Comparison of ENCODE assay signal across 21 cellular contexts in the genomic region with DNA sequence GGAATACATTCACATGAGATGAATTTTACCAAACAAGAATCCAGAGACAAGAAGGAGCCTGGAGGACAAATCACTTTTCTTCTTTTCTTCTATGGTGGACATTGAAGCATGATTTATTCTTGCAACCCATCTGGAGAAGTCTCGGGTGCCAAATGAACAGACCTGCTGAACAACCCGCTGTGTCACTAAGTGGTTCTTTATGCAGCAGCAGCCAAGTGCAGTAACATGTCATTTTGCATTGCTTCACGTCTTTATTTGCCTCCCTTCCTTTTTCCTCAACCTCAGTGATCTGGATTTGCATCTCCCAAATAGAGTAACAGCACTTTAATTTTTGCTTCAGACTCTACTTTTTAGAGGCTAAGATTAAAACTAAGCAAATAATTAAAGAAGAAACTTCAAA.
"Had no signal": no experiment of that assay in that cellular context is flagged by ENCODE, and none has a peak within 500 bp of the region (broad histone marks: within the 10 kb centered on the region; RNA-seq: fewer than 3 reads in every experiment).

No MANE protein-coding gene starts in this region.

- H3K4me1 Mint-ChIP-seq: neural progenitor cell had no signal

- H3K4me3 ChIP-seq: left ventricle myocardium inferior, lower lobe of right lung, neural progenitor cell, ovary, stomach, thoracic aorta, transverse colon had no signal

- ATAC-seq: esophagus mucosa; left cardiac atrium; lower lobe of right lung; natural killer cell treated with Interleukin-12 subunit alpha and Interleukin-12 subunit beta and Interleukin-15 and Interleukin-18, amount 100 ng/mL, for 72 hours; right cardiac atrium had no signal

- H3K36me3 ChIP-seq: left ventricle myocardium inferior, lower lobe of right lung, neural progenitor cell, ovary, stomach, thoracic aorta, transverse colon had no signal

- H3K4me2 ChIP-seq: neural progenitor cell had no signal

- H3K27ac Mint-ChIP-seq: immature natural killer cell; natural killer cell treated with Interleukin-12 subunit alpha and Interleukin-12 subunit beta and Interleukin-15 and Interleukin-18, amount 100 ng/mL, for 72 hours; neural progenitor cell had no signal

- H3K4me1 ChIP-seq: left ventricle myocardium inferior, lower lobe of right lung, neural progenitor cell, transverse colon had no signal

- DNase-seq: cortex of kidney; effector memory CD4-positive, alpha-beta T cell; immature natural killer cell; kidney; left cardiac atrium; left ventricle myocardium inferior; lower lobe of right lung; mesenchymal stem cell; midbrain; nucleus accumbens; ovary; right cardiac atrium; small intestine; stimulated activated CD4-positive, alpha-beta T cell treated with anti-CD3 and anti-CD28 coated beads, Interleukin-12 subunit alpha, Interleukin-12 subunit beta, amount 100 ng/mL, for 4 hours; stimulated activated naive CD4-positive, alpha-beta T cell; stomach; transverse colon had no signal

- H3K36me3 Mint-ChIP-seq: immature natural killer cell; natural killer cell treated with Interleukin-12 subunit alpha and Interleukin-12 subunit beta and Interleukin-15 and Interleukin-18, amount 100 ng/mL, for 72 hours; neural progenitor cell had no signal

- H3K4me3 Mint-ChIP-seq: immature natural killer cell; natural killer cell treated with Interleukin-12 subunit alpha and Interleukin-12 subunit beta and Interleukin-15 and Interleukin-18, amount 100 ng/mL, for 72 hours; neural progenitor cell had no signal

- H2AFZ ChIP-seq: neural progenitor cell had no signal

- H3K27me3 ChIP-seq: neural progenitor cell, ovary, stomach, transverse colon had no signal

- H3K27ac ChIP-seq: left ventricle myocardium inferior, lower lobe of right lung, neural progenitor cell, ovary, stomach, thoracic aorta, transverse colon had no signal

- H3K9me3 ChIP-seq: lower lobe of right lung, thoracic aorta, transverse colon had no signal
